Comparison of ENCODE assay signal across 7 cellular contexts in genomic region chr12:5944688-5945070, GRCh38. TPM values are rescaled to one million over a fixed set of nuclear protein-coding genes. Genes with fewer than 3 reads are reported as not detected.
DNase-seq lines count a peak whose midpoint lies in the region; ATAC-seq and TF ChIP-seq lines count a peak whose summit lies in the region.

No MANE protein-coding gene starts in this region.

- DNase-seq in brain microvascular endothelial cell (no peak), kidney epithelial cell (ENCODE audit: low read depth) (no peak), thoracic aorta (ENCODE audit: low spot score) (no peak), LoVo (ENCODE audit: low spot score) (no peak), DMS53 treated with DMSO at 0.1 percent for 48 hours (lab: John Stamatoyannopoulos, UW; ENCODE audit: unreplicated experiment) (no peak)

- peak overlapping the region; percentile 88 for H3K9ac ChIP-seq in HUES64 (ENCODE audit: low read depth, low read length)

- no peak for TF ChIP-seq EP300 in gastroesophageal sphincter (IDR thresholded peaks at IDR 0.05)

- in situ Hi-C loops in brain microvascular endothelial cell (cut with HindIII; ENCODE audit: low pct_ligation_motif_present, low sequenced_read_pairs): no loop called here

- H3K27me3 ChIP-seq in HUES64 (ENCODE audit: insufficient read depth, low read length) (peaks cover 37% of the 10 kb centered on the region), brain microvascular endothelial cell (replicated peaks) (peaks cover 29% of the 10 kb centered on the region), kidney epithelial cell (ENCODE audit: control insufficient read depth, insufficient read depth, low read length) (peaks cover 43% of the 10 kb centered on the region), thoracic aorta (replicated peaks; ENCODE audit: insufficient read depth) (no peaks in the 10 kb centered on the region), gastroesophageal sphincter (peaks cover 76% of the 10 kb centered on the region)

- peaks cover 9% of the 10 kb centered on the region for H3K4me1 ChIP-seq in HUES64 (ENCODE audit: insufficient read depth, low read length)
- H3K4me1 ChIP-seq in thoracic aorta (ENCODE audit: control insufficient read depth in 1 of 2, low read depth in 2 of 2): peaks cover 5 to 14% of the 10 kb centered on the region in 2 donors
- H3K4me1 ChIP-seq in gastroesophageal sphincter: peaks cover 0 to 12% (median 4%) of the 10 kb centered on the region in 3 donors

- ATAC-seq in thoracic aorta (ENCODE audit: insufficient number of reproducible peaks, low FRiP score, low read depth) (no peak), gastroesophageal sphincter (no peak)

- no peak for TF ChIP-seq POLR2A in gastroesophageal sphincter (IDR thresholded peaks at IDR 0.05)

- no peak for TF ChIP-seq CTCF in brain microvascular endothelial cell (IDR thresholded peaks at IDR 0.05; ENCODE audit: low read depth, low read length, missing control alignments)
- no peak for TF ChIP-seq CTCF in kidney epithelial cell (IDR thresholded peaks at IDR 0.05; ENCODE audit: insufficient read depth, low read length, poor library complexity, severe bottlenecking)
- no peak for TF ChIP-seq CTCF in thoracic aorta (IDR thresholded peaks at IDR 0.05)
- no peak for TF ChIP-seq CTCF in gastroesophageal sphincter (IDR thresholded peaks at IDR 0.05)

- H3K4me3 ChIP-seq in HUES64 (ENCODE audit: low read length) (peak overlapping the region; percentile 93), brain microvascular endothelial cell (ENCODE audit: low read depth, low read length) (peak overlapping the region; percentile 39), kidney epithelial cell (ENCODE audit: low read depth, low read length) (peak overlapping the region; percentile 34), thoracic aorta (peak overlapping the region; percentile 68), gastroesophageal sphincter (peak overlapping the region in 1 of 2 donors; percentile 47)

- WGBS in HUES64: 7% methylated on average over 12 of the region's 12 CpGs
- 10 to 29% methylated on average over 2 to 6 of the region's 12 CpGs for WGBS in gastroesophageal sphincter (ENCODE audit: low coverage in 1 of 2), 2 donors

- H3K9me3 ChIP-seq in HUES64 (ENCODE audit: insufficient read depth, low read depth, low read length): no peaks in the 10 kb centered on the region
- H3K9me3 ChIP-seq in thoracic aorta: no peaks in the 10 kb centered on the region
- H3K9me3 ChIP-seq in gastroesophageal sphincter: no peaks in the 10 kb centered on the region

- H3K36me3 ChIP-seq in HUES64 (ENCODE audit: insufficient read depth, low read length) (no peaks in the 10 kb centered on the region), brain microvascular endothelial cell (replicated peaks) (no peaks in the 10 kb centered on the region), kidney epithelial cell (ENCODE audit: control insufficient read depth, insufficient read depth, low read length) (no peaks in the 10 kb centered on the region), thoracic aorta (no peaks in the 10 kb centered on the region), gastroesophageal sphincter (no peaks in the 10 kb centered on the region)

- H3K27ac ChIP-seq in HUES64 (ENCODE audit: low read depth, low read length) (no peak overlapping the region), brain microvascular endothelial cell (no peak overlapping the region), thoracic aorta (no peak overlapping the region), gastroesophageal sphincter (no peak overlapping the region)

RNA-seq across cellular contexts. Expression of gene ANO2, which starts 0.4 kb away (rescaled TPM):
- polyA plus RNA-seq in HUES64 (2013, experiment 1 of 2): 3.3 TPM
- 3.5 TPM for polyA plus RNA-seq in HUES64 (2013, experiment 2 of 2)
- total RNA-seq in kidney epithelial cell: 0.48 and 1.5 TPM in 2 replicates
- 10 to 100 TPM in 1 of 2 donors, 1 to 10 TPM in 1; 6.7 to 18.5 TPM for total RNA-seq in thoracic aorta
- 10 to 100 TPM in 1 of 4 donors, 1 to 10 TPM in 3; 3.1 to 10.9 (median 6.7) TPM for total RNA-seq in gastroesophageal sphincter
